In the genomic region with DNA sequence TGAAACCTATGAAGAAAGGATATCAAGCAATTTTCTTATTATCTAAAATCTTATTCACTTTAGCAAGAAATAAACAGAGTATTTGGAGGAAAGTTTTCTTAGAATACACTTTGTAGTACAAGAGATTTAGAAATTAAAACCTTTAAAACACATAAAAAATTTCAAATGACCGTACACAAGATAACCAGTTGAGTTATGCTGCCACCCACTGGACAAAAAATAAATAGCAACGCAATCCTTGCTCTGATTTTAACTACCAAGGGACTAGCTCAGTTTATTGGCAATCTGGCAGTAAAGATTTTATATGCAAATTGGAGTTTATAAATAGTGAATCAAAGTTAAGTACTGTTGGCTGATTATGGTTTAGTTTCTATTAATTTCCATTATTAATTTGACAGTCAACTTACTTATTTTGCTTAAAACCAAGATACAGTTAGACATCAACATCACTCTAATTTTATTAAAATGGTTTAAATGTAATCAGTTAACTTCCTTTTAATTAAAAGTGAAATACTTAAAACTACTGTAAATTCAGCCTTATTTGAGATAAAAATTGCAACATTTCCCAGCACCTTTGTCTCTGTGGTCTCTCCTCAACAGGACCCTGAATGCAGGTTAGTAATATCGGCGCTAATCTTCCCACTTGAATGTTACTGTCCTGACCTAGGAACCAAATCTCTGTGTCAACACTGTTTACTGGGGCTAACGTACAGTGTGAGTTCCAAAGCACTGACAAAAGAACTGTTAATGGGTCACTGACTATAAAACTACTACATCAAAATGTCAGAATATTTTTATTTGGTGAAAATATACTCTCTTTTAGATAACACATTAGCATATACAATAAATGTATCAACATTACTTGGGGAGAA, we compare ENCODE assay signal across 1 cellular context.
A peak's percentile ranks its signal among the peaks of the same experiment; 100 is the strongest.
TF ChIP-seq lines count a peak whose summit lies in the region.

No MANE protein-coding gene starts in this region.

TF ChIP-seq in K562, 482 proteins besides CTCF, POLR2A, EP300 and RAD21:
- TF ChIP-seq, protein P1, sequence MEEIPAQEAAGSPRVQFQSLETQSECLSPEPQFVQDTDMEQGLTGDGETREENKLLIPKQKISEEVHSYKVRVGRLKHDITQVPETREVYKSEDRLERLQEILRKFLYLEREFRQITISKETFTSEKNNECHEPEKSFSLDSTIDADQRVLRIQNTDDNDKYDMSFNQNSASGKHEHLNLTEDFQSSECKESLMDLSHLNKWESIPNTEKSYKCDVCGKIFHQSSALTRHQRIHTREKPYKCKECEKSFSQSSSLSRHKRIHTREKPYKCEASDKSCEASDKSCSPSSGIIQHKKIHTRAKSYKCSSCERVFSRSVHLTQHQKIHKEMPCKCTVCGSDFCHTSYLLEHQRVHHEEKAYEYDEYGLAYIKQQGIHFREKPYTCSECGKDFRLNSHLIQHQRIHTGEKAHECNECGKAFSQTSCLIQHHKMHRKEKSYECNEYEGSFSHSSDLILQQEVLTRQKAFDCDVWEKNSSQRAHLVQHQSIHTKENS (CRISPR knock-in tag; IDR thresholded peaks at IDR 0.05): no peak
- TF ChIP-seq, protein P2, sequence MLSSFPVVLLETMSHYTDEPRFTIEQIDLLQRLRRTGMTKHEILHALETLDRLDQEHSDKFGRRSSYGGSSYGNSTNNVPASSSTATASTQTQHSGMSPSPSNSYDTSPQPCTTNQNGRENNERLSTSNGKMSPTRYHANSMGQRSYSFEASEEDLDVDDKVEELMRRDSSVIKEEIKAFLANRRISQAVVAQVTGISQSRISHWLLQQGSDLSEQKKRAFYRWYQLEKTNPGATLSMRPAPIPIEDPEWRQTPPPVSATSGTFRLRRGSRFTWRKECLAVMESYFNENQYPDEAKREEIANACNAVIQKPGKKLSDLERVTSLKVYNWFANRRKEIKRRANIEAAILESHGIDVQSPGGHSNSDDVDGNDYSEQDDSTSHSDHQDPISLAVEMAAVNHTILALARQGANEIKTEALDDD (IDR thresholded peaks at IDR 0.05): 0 out of 2 replicates have a peak, but pooled peaks have one; percentile 26
- TF ChIP-seq, protein P3, sequence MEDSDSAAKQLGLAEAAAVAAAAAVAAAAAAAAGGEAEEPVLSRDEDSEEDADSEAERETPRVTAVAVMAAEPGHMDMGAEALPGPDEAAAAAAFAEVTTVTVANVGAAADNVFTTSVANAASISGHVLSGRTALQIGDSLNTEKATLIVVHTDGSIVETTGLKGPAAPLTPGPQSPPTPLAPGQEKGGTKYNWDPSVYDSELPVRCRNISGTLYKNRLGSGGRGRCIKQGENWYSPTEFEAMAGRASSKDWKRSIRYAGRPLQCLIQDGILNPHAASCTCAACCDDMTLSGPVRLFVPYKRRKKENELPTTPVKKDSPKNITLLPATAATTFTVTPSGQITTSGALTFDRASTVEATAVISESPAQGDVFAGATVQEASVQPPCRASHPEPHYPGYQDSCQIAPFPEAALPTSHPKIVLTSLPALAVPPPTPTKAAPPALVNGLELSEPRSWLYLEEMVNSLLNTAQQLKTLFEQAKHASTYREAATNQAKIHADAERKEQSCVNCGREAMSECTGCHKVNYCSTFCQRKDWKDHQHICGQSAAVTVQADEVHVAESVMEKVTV (CRISPR knock-in tag; IDR thresholded peaks at IDR 0.05): 0 out of 2 replicates have a peak, but pooled peaks have one; percentile 32
